In the genomic region with DNA sequence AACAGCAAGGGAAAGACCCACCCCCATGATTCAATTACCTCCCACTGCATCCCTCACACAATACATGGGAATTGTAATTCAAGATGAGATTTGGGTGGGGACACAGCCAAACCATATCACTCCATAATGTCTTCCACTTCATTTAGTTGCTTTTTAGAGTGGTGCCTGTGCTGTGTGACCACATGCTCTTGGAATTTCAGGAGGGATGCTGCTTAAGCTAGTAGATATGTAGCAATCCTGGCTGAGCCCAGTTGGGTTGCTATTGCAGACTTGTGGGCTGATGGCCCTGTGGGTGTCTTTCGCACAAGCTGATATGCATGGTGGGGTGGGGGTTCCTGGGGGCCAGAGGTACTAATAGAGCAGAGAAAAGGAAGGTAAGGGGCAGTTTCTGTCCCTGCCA, we compare ENCODE assay signal across 23 cellular contexts.
DNase-seq lines count a peak whose midpoint lies in the region; ATAC-seq and TF ChIP-seq lines count a peak whose summit lies in the region.
"Had no signal": no experiment of that assay in that cellular context is flagged by ENCODE, and none has a peak within 500 bp of the region (broad histone marks: within the 10 kb centered on the region; RNA-seq: fewer than 3 reads in every experiment).

No MANE protein-coding gene starts in this region.

- H3K36me3 Mint-ChIP-seq in activated CD8-positive, alpha-beta T cell treated with anti-CD3 and anti-CD28 coated beads, Interleukin-2, amount 10 ng/mL, durations not matched to agents 7 days and 5 days (ENCODE audit: low read depth), result no peaks in the 10 kb centered on the region
- no peaks in the 10 kb centered on the region for H3K36me3 Mint-ChIP-seq in activated CD8-positive, alpha-beta T cell treated with anti-CD3 and anti-CD28 coated beads for 36 hours (ENCODE audit: low read depth)
- H3K36me3 Mint-ChIP-seq in naive thymus-derived CD8-positive, alpha-beta T cell, result peaks cover 0 to 2% (median 0%) of the 10 kb centered on the region in 3 donors
- no peaks in the 10 kb centered on the region for H3K36me3 Mint-ChIP-seq in endothelial cell (ENCODE audit: low read depth, unreplicated experiment)
- H3K36me3 Mint-ChIP-seq: activated naive CD4-positive, alpha-beta T cell treated with anti-CD3 and anti-CD28 coated beads, Interleukin-2, amount 10 ng/mL, durations not matched to agents 7 days and 5 days; neural progenitor cell had no signal

- no peak overlapping the region for H3K4me3 Mint-ChIP-seq in activated CD8-positive, alpha-beta T cell treated with anti-CD3 and anti-CD28 coated beads, Interleukin-2, amount 10 ng/mL, durations not matched to agents 7 days and 5 days
- no peak overlapping the region for H3K4me3 Mint-ChIP-seq in activated CD8-positive, alpha-beta T cell treated with anti-CD3 and anti-CD28 coated beads for 36 hours
- H3K4me3 Mint-ChIP-seq in naive thymus-derived CD8-positive, alpha-beta T cell, result no peak overlapping the region
- no peak overlapping the region for H3K4me3 Mint-ChIP-seq in endothelial cell (ENCODE audit: unreplicated experiment)
- H3K4me3 Mint-ChIP-seq: activated B cell treated with CpG ODN at 0.5 μM for 24 hours; activated naive CD4-positive, alpha-beta T cell treated with anti-CD3 and anti-CD28 coated beads, Interleukin-2, amount 10 ng/mL, durations not matched to agents 7 days and 5 days; CD4-positive, alpha-beta memory T cell; central memory CD8-positive, alpha-beta T cell; neural progenitor cell had no signal

- H3K4me1 Mint-ChIP-seq in activated CD8-positive, alpha-beta T cell treated with anti-CD3 and anti-CD28 coated beads, Interleukin-2, amount 10 ng/mL, durations not matched to agents 7 days and 5 days (ENCODE audit: low read depth), result no peaks in the 10 kb centered on the region
- no peaks in the 10 kb centered on the region for H3K4me1 Mint-ChIP-seq in activated CD8-positive, alpha-beta T cell treated with anti-CD3 and anti-CD28 coated beads for 36 hours (ENCODE audit: low read depth)
- H3K4me1 Mint-ChIP-seq in naive thymus-derived CD8-positive, alpha-beta T cell, result no peaks in the 10 kb centered on the region
- no peaks in the 10 kb centered on the region for H3K4me1 Mint-ChIP-seq in endothelial cell (ENCODE audit: unreplicated experiment)
- H3K4me1 Mint-ChIP-seq: activated B cell treated with CpG ODN at 0.5 μM for 24 hours; activated naive CD4-positive, alpha-beta T cell treated with anti-CD3 and anti-CD28 coated beads, Interleukin-2, amount 10 ng/mL, durations not matched to agents 7 days and 5 days; neural progenitor cell had no signal

- H3K27me3 Mint-ChIP-seq in activated CD8-positive, alpha-beta T cell treated with anti-CD3 and anti-CD28 coated beads, Interleukin-2, amount 10 ng/mL, durations not matched to agents 7 days and 5 days (ENCODE audit: low read depth), result no peaks in the 10 kb centered on the region
- H3K27me3 Mint-ChIP-seq in activated CD8-positive, alpha-beta T cell treated with anti-CD3 and anti-CD28 coated beads for 36 hours, result no peaks in the 10 kb centered on the region
- H3K27me3 Mint-ChIP-seq in naive thymus-derived CD8-positive, alpha-beta T cell, result no peaks in the 10 kb centered on the region
- no peaks in the 10 kb centered on the region for H3K27me3 Mint-ChIP-seq in endothelial cell (ENCODE audit: unreplicated experiment)
- H3K27me3 Mint-ChIP-seq: central memory CD8-positive, alpha-beta T cell had no signal

- H3K9me3 Mint-ChIP-seq in activated CD8-positive, alpha-beta T cell treated with anti-CD3 and anti-CD28 coated beads, Interleukin-2, amount 10 ng/mL, durations not matched to agents 7 days and 5 days (ENCODE audit: insufficient read depth), result no peaks in the 10 kb centered on the region
- peaks cover 20% of the 10 kb centered on the region for H3K9me3 Mint-ChIP-seq in activated CD8-positive, alpha-beta T cell treated with anti-CD3 and anti-CD28 coated beads for 36 hours
- H3K9me3 Mint-ChIP-seq in naive thymus-derived CD8-positive, alpha-beta T cell, result peaks cover 0 to 17% (median 0%) of the 10 kb centered on the region in 9 donors
- no peaks in the 10 kb centered on the region for H3K9me3 Mint-ChIP-seq in endothelial cell (ENCODE audit: unreplicated experiment)
- H3K9me3 Mint-ChIP-seq: activated B cell treated with CpG ODN at 0.5 μM for 24 hours; central memory CD8-positive, alpha-beta T cell had no signal

- ATAC-seq in activated CD8-positive, alpha-beta T cell treated with anti-CD3 and anti-CD28 coated beads, Interleukin-2, amount 10 ng/mL, durations not matched to agents 7 days and 5 days, result no peak
- no peak for ATAC-seq in activated CD8-positive, alpha-beta T cell treated with anti-CD3 and anti-CD28 coated beads for 36 hours
- ATAC-seq in naive thymus-derived CD8-positive, alpha-beta T cell, result no peak
- ATAC-seq: foreskin keratinocyte, heart right ventricle, sciatic nerve had no signal

- DNase-seq in activated CD8-positive, alpha-beta T cell treated with anti-CD3 and anti-CD28 coated beads, Interleukin-2, amount 10 ng/mL, durations not matched to agents 7 days and 5 days, result peak; percentile 15
- DNase-seq in activated CD8-positive, alpha-beta T cell treated with anti-CD3 and anti-CD28 coated beads for 36 hours, result no peak
- DNase-seq in astrocyte of the hippocampus (ENCODE audit: low read depth, low spot score) (peak; percentile 47), glomerular visceral epithelial cell (ENCODE audit: extremely low spot score) (peak; percentile 69), retina (no peak), endothelial cell (ENCODE audit: low spot score) (no peak)
- no peak for DNase-seq in NK-92 treated with Interleukin-12 subunit alpha and Interleukin-12 subunit beta, amount 100 ng/mL, for 24 hours (lab: John Stamatoyannopoulos, UW)
- DNase-seq in naive thymus-derived CD8-positive, alpha-beta T cell, result no peak
- DNase-seq: activated B cell treated with CpG ODN at 0.5 μM for 24 hours; activated CD4-positive, alpha-beta T cell treated with anti-CD3 and anti-CD28 coated beads, Interleukin-2, amount 50 U/mL, for 1 hour; activated naive CD4-positive, alpha-beta T cell treated with anti-CD3 and anti-CD28 coated beads, Interleukin-2, amount 10 ng/mL, durations not matched to agents 7 days and 5 days; amygdala; CD4-positive, alpha-beta memory T cell; foreskin keratinocyte; heart right ventricle; NCI-H1092; NCI-H187 treated with DMSO at 0.1 percent for 48 hours; NCI-H526 treated with DMSO at 0.1 percent for 48 hours; stimulated activated naive CD4-positive, alpha-beta T cell treated with Interleukin-2 at 50 U/mL for 16 hours; SW 1271 had no signal

- intact Hi-C loops in activated CD8-positive, alpha-beta T cell treated with anti-CD3 and anti-CD28 coated beads for 36 hours (cut with micrococcal nuclease), result no loop called here

- CTCF ChIA-PET in activated CD8-positive, alpha-beta T cell treated with anti-CD3 and anti-CD28 coated beads, Interleukin-2, amount 10 ng/mL, durations not matched to agents 7 days and 5 days (lab: Charles Lee), result no interaction called here
- CTCF ChIA-PET in activated CD8-positive, alpha-beta T cell treated with anti-CD3 and anti-CD28 coated beads for 36 hours (lab: Charles Lee), result interaction anchor here (1.1 to 1.2 kb wide), 2 partner anchors 9 to 31 kb away, joined by 3 read pairs; no protein-coding TSS in a partner anchor

- POLR2A ChIA-PET in activated CD8-positive, alpha-beta T cell treated with anti-CD3 and anti-CD28 coated beads, Interleukin-2, amount 10 ng/mL, durations not matched to agents 7 days and 5 days (lab: Charles Lee), result no interaction called here
- POLR2A ChIA-PET in activated CD8-positive, alpha-beta T cell treated with anti-CD3 and anti-CD28 coated beads for 36 hours (lab: Charles Lee), result no interaction called here
- POLR2A ChIA-PET in naive thymus-derived CD8-positive, alpha-beta T cell (lab: Charles Lee), result no interaction called here

- no peak for TF ChIP-seq CTCF in activated CD8-positive, alpha-beta T cell treated with anti-CD3 and anti-CD28 coated beads for 36 hours (IDR thresholded peaks at IDR 0.05)
- TF ChIP-seq CTCF in endothelial cell (IDR thresholded peaks at IDR 0.05; ENCODE audit: unreplicated experiment), result no peak

- H3K27ac Mint-ChIP-seq in activated CD8-positive, alpha-beta T cell treated with anti-CD3 and anti-CD28 coated beads, Interleukin-2, amount 10 ng/mL, durations not matched to agents 7 days and 5 days, result no peak overlapping the region
- no peak overlapping the region for H3K27ac Mint-ChIP-seq in activated CD8-positive, alpha-beta T cell treated with anti-CD3 and anti-CD28 coated beads for 36 hours
- H3K27ac Mint-ChIP-seq in naive thymus-derived CD8-positive, alpha-beta T cell, result no peak overlapping the region
- H3K27ac Mint-ChIP-seq in endothelial cell (ENCODE audit: unreplicated experiment), result no peak overlapping the region
- H3K27ac Mint-ChIP-seq: activated B cell treated with CpG ODN at 0.5 μM for 24 hours; activated naive CD4-positive, alpha-beta T cell treated with anti-CD3 and anti-CD28 coated beads, Interleukin-2, amount 10 ng/mL, durations not matched to agents 7 days and 5 days; neural progenitor cell had no signal

Comparison
In these comparisons a context has a peak if more than half of its experiments do, and no peak if none do; other contexts are left out.
1. DNase-seq: peak in activated CD8-positive, alpha-beta T cell treated with anti-CD3 and anti-CD28 coated beads, Interleukin-2, amount 10 ng/mL, durations not matched to agents 7 days and 5 days (single experiment), astrocyte of the hippocampus (single experiment) and glomerular visceral epithelial cell (single experiment); none in activated CD8-positive, alpha-beta T cell treated with anti-CD3 and anti-CD28 coated beads for 36 hours (single experiment), NK-92 treated with Interleukin-12 subunit alpha and Interleukin-12 subunit beta, amount 100 ng/mL, for 24 hours (single experiment), naive thymus-derived CD8-positive, alpha-beta T cell (0 of 10), retina (single experiment) and endothelial cell (single experiment).